ENCODE assay signal across 8 cellular contexts in the genomic region with DNA sequence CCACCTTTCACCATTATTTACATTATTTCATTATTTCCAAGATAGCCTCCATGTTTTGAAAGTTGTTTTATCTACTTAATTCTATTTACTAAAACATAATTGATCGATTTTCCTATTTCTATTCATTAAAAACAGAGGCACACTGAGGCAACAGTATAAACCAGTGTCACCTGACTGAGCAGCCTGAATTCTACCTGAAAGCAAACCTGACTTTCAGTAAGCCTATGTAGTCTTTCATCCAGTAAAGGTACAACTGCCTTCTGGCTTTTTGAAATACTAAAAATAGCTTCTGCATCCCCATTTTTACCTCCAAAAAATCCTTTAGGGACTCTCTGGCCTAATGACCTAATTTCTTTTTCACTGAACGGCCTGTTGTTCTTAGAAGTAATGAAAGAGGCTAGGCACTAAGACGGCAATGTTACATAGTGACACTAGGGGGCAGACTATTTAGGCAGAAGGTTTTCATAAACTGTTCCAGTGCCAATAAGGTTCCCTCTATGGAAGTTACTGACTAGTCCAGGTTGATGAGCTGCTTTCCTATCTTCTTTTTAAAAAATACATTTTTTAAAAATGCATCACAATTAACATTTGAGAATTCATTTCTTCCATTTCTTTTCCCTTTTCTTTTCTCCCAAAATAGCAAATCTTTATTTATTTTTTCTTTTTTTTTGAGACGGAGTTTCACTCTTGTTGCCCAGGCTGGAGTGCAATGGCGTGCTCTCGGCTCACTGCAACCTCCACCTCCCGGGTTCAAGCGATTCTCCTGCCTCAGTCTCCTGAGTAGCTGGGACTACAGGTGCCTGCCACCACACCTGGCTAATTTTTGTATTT. TPM values are rescaled to one million over a fixed set of nuclear protein-coding genes. Genes with fewer than 3 reads are reported as not detected.
DNase-seq lines count a peak whose midpoint lies in the region; ATAC-seq and TF ChIP-seq lines count a peak whose summit lies in the region.

No MANE protein-coding gene starts in this region.

- POLR2A ChIA-PET in A673 (lab: Charles Lee; ENCODE audit: low non-redundant PET), result interaction anchor here (0.6 kb wide), 1 partner anchor 17 kb away, joined by 5 read pairs; no protein-coding TSS in a partner anchor

- H3K9me3 ChIP-seq in A673 (ENCODE audit: low read depth, low read length, poor library complexity, severe bottlenecking) (no peaks in the 10 kb centered on the region), SJCRH30 (replicated peaks) (no peaks in the 10 kb centered on the region)

- ATAC-seq in GM21390 (IDR thresholded peaks at IDR 0.05; ENCODE audit: unreplicated experiment), result no peak

- H3K27ac ChIP-seq in A673 (ENCODE audit: low read depth, low read length, poor library complexity, severe bottlenecking) (no peak overlapping the region), SJCRH30 (no peak overlapping the region)

- no peak overlapping the region for H3K4me3 ChIP-seq in A673 (ENCODE audit: low read depth, low read length, poor library complexity, severe bottlenecking)
- H3K4me3 ChIP-seq in SJCRH30, result no peak overlapping the region
- H3K4me3 ChIP-seq in epithelial cell of esophagus (ENCODE audit: low read length), result no peak overlapping the region

- CTCF ChIA-PET in A673 (lab: Charles Lee), result interaction anchor here (0.6 to 1.5 kb wide), 3 partner anchors 17 to 108 kb away, joined by 3 to 10 read pairs (median 4); no protein-coding TSS in a partner anchor

- TF ChIP-seq CTCF in A673 (conservative IDR thresholded peaks at IDR 0.05; ENCODE audit: low read depth, low read length), result peak; percentile 92
- peak; percentile 89 for TF ChIP-seq CTCF in epithelial cell of esophagus (IDR thresholded peaks at IDR 0.05; ENCODE audit: insufficient read depth, low read depth, low read length, missing control alignments)

- H3K4me1 ChIP-seq in A673 (ENCODE audit: insufficient read depth, low read length, poor library complexity, severe bottlenecking), result no peaks in the 10 kb centered on the region
- H3K4me1 ChIP-seq in SJCRH30, result no peaks in the 10 kb centered on the region

- no TSS peak for BruUV-seq in A673 (replicated peaks; lab: Mats Ljungman, UMichigan)

- no peaks in the 10 kb centered on the region for H3K27me3 ChIP-seq in A673 (replicated peaks; ENCODE audit: insufficient read depth, low read depth, low read length, poor library complexity)
- H3K27me3 ChIP-seq in SJCRH30, result no peaks in the 10 kb centered on the region

- H3K36me3 ChIP-seq in A673 (ENCODE audit: insufficient read depth, low read length, poor library complexity, severe bottlenecking), result peaks cover 78% of the 10 kb centered on the region
- H3K36me3 ChIP-seq in SJCRH30, result peaks cover 44% of the 10 kb centered on the region

- DNase-seq in A673 (ENCODE audit: low spot score), result peak; percentile 80
- DNase-seq in GM03348 (ENCODE audit: low spot score), result peak; percentile 83
- peak; percentile 23 for DNase-seq in NCI-H1092 (lab: John Stamatoyannopoulos, UW)
- DNase-seq in SJCRH30, result peak; percentile 28 to 75
- DNase-seq in epithelial cell of esophagus (ENCODE audit: low read depth), result peak; percentile 79
- peak; percentile 62 for DNase-seq in myocyte (ENCODE audit: low read depth)
- DNase-seq in stimulated activated CD8-positive, alpha-beta memory T cell treated with anti-CD3 and anti-CD28 coated beads, Interleukin-4, amount 100 ng/mL, for 48 hours, result no peak

- intact Hi-C loops in A673 (cut with micrococcal nuclease; ENCODE audit: unreplicated experiment), result loop anchor here (2.0 to 5.0 kb wide), 2 partner anchors 108 to 348 kb away; no protein-coding TSS in a partner anchor

RNA-seq across cellular contexts. Expression of gene ANAPC5, which starts 17.5 kb away (rescaled TPM):
- total RNA-seq in A673 (2021), result 142 and 145 TPM in 2 replicates
- total RNA-seq in SJCRH30 (2014; rRNA removed; shearing (Covaris generic)), result 107 and 115 TPM in 2 replicates
- total RNA-seq in myocyte, result 136 and 170 TPM in 2 replicates
- polyA plus RNA-seq in myocyte (2012), result 105 TPM

RNA-seq across cellular contexts. Expression of gene CAMKK2, which starts 38.2 kb away (rescaled TPM):
- 33.0 and 41.6 TPM in 2 replicates for total RNA-seq in A673 (2021)
- total RNA-seq in SJCRH30 (2014; rRNA removed; shearing (Covaris generic)), result 7.8 and 9.7 TPM in 2 replicates
- 10.6 and 20.5 TPM in 2 replicates for total RNA-seq in myocyte
- polyA plus RNA-seq in myocyte (2012), result 25.8 TPM
